ENCODE assay signal across 1 cellular context in the genomic region with DNA sequence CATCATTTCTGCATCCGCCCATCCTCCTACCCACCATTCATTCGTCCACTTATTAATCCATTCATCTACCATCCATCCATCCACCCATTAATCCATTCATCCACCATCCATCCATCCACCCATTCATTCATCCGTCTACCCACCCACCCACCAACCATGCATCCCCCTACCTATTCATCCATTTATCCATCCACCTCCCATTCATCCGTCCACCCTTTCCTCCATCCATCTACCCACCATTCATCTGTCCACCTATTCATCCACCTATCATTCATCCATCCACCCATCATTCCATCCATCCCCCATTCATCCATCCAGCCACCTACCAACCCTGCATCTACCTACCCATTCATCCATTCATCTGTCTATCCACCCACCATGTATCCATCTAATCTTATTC.
TF ChIP-seq lines count a peak whose summit lies in the region.

No MANE protein-coding gene starts in this region.

TF ChIP-seq in K562, 482 proteins besides CTCF, POLR2A, EP300 and RAD21 (continued from another document):
- TF ChIP-seq, protein P1, sequence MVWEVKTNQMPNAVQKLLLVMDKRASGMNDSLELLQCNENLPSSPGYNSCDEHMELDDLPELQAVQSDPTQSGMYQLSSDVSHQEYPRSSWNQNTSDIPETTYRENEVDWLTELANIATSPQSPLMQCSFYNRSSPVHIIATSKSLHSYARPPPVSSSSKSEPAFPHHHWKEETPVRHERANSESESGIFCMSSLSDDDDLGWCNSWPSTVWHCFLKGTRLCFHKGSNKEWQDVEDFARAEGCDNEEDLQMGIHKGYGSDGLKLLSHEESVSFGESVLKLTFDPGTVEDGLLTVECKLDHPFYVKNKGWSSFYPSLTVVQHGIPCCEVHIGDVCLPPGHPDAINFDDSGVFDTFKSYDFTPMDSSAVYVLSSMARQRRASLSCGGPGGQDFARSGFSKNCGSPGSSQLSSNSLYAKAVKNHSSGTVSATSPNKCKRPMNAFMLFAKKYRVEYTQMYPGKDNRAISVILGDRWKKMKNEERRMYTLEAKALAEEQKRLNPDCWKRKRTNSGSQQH (CRISPR knock-in tag; IDR thresholded peaks at IDR 0.05), result 0 out of 2 replicates have a peak, but pooled peaks have one; percentile 47
- TF ChIP-seq BCLAF1 (IDR thresholded peaks at IDR 0.05; ENCODE audit: borderline replicate concordance in 1 of 2, control insufficient read depth in 1 of 2, low read depth in 2 of 2, low read length in 1 of 2) (0 out of 4 replicates have a peak, but pooled peaks of 1 of the 2 experiments have one; percentile 28), MYNN (IDR thresholded peaks at IDR 0.05) (no peak), MYNN (CRISPR knock-in tag; IDR thresholded peaks at IDR 0.05) (no peak)
- TF ChIP-seq, protein P2, sequence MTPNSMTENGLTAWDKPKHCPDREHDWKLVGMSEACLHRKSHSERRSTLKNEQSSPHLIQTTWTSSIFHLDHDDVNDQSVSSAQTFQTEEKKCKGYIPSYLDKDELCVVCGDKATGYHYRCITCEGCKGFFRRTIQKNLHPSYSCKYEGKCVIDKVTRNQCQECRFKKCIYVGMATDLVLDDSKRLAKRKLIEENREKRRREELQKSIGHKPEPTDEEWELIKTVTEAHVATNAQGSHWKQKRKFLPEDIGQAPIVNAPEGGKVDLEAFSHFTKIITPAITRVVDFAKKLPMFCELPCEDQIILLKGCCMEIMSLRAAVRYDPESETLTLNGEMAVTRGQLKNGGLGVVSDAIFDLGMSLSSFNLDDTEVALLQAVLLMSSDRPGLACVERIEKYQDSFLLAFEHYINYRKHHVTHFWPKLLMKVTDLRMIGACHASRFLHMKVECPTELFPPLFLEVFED (CRISPR knock-in tag; conservative IDR thresholded peaks at IDR 0.05), result 0 out of 2 replicates have a peak, but pooled peaks have one; percentile 53
